Comparison of ENCODE assay signal across 1 cellular context in the genomic region with DNA sequence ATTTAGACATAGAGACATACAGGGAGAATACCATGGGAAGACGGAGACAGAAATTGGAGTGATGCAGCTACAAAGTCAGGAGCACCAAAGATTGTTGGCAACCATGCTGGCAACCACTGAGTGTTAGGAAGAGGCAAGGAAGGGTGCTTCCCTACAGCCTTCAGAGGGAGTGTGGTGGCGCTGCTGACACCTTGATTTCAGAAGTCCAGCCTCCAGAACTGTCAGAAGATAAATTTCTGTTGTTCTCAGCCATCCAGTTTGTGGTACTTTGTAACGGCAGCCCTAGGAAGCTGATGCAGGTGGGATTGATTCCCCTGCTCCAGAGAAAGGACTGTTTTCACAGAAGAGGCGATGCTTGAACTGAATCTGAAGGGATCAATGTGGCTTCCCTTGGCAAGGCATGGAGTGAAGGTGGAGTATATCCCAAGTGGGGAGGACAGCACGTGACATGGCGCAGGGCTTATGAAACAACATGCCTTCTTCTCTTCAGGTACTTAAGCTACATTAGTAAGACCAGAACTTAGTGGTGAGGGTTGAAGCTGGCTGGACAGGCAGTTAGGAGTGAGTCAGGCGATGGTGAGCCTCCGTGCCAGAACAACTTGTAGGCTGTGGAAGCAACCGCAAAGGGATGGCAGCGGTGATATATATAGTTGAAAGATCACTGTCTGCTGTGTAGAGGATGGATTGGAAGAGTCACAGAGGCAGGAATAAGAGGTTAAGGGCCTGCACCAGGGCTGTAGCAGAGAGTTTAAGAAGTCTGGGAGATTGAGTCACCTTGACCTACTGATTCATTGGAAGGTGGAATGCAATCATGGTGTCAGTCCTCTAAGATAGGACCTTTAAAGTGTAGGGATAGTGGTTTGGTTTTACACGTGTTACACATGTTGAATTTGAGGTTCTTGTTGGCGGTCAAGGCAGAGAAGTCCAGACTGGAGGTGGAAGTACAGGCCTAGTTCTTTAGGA.
A peak's percentile ranks its signal among the peaks of the same experiment; 100 is the strongest.
TF ChIP-seq lines count a peak whose summit lies in the region.

No MANE protein-coding gene starts in this region.

TF ChIP-seq in K562, 482 proteins besides CTCF, POLR2A, EP300 and RAD21 (continued from another document and continues in another):
- no peak for TF ChIP-seq ZNF518B (CRISPR knock-in tag; IDR thresholded peaks at IDR 0.05)
- peak; percentile 35 to 80; a peak in 2 of 4 replicates for TF ChIP-seq SIN3A (IDR thresholded peaks at IDR 0.05; ENCODE audit: borderline replicate concordance in 2 of 2, control insufficient read depth in 1 of 2, low read depth in 2 of 2, low read length in 2 of 2)
- TF ChIP-seq ZBTB34 (CRISPR knock-in tag; IDR thresholded peaks at IDR 0.05) = no peak
- TF ChIP-seq, protein P1, sequence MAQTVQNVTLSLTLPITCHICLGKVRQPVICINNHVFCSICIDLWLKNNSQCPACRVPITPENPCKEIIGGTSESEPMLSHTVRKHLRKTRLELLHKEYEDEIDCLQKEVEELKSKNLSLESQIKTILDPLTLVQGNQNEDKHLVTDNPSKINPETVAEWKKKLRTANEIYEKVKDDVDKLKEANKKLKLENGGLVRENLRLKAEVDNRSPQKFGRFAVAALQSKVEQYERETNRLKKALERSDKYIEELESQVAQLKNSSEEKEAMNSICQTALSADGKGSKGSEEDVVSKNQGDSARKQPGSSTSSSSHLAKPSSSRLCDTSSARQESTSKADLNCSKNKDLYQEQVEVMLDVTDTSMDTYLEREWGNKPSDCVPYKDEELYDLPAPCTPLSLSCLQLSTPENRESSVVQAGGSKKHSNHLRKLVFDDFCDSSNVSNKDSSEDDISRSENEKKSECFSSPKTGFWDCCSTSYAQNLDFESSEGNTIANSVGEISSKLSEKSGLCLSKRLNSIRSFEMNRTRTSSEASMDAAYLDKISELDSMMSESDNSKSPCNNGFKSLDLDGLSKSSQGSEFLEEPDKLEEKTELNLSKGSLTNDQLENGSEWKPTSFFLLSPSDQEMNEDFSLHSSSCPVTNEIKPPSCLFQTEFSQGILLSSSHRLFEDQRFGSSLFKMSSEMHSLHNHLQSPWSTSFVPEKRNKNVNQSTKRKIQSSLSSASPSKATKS (CRISPR knock-in tag; IDR thresholded peaks at IDR 0.05) = no peak
- peak; percentile 40; the same call in 1 of the 2 replicates for TF ChIP-seq JUN (IDR thresholded peaks at IDR 0.05; ENCODE audit: borderline replicate concordance, low read depth, low read length)
- no peak for TF ChIP-seq JUN (CRISPR knock-in tag; IDR thresholded peaks at IDR 0.05; ENCODE audit: borderline replicate concordance)
- peak; percentile 30; the same call in 1 of the 2 replicates for TF ChIP-seq GATA2 (CRISPR knock-in tag; IDR thresholded peaks at IDR 0.05)
- TF ChIP-seq, protein P2, sequence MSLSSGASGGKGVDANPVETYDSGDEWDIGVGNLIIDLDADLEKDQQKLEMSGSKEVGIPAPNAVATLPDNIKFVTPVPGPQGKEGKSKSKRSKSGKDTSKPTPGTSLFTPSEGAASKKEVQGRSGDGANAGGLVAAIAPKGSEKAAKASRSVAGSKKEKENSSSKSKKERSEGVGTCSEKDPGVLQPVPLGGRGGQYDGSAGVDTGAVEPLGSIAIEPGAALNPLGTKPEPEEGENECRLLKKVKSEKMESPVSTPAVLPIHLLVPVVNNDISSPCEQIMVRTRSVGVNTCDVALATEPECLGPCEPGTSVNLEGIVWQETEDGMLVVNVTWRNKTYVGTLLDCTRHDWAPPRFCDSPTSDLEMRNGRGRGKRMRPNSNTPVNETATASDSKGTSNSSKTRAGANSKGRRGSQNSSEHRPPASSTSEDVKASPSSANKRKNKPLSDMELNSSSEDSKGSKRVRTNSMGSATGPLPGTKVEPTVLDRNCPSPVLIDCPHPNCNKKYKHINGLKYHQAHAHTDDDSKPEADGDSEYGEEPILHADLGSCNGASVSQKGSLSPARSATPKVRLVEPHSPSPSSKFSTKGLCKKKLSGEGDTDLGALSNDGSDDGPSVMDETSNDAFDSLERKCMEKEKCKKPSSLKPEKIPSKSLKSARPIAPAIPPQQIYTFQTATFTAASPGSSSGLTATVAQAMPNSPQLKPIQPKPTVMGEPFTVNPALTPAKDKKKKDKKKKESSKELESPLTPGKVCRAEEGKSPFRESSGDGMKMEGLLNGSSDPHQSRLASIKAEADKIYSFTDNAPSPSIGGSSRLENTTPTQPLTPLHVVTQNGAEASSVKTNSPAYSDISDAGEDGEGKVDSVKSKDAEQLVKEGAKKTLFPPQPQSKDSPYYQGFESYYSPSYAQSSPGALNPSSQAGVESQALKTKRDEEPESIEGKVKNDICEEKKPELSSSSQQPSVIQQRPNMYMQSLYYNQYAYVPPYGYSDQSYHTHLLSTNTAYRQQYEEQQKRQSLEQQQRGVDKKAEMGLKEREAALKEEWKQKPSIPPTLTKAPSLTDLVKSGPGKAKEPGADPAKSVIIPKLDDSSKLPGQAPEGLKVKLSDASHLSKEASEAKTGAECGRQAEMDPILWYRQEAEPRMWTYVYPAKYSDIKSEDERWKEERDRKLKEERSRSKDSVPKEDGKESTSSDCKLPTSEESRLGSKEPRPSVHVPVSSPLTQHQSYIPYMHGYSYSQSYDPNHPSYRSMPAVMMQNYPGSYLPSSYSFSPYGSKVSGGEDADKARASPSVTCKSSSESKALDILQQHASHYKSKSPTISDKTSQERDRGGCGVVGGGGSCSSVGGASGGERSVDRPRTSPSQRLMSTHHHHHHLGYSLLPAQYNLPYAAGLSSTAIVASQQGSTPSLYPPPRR (CRISPR knock-in tag; IDR thresholded peaks at IDR 0.05; ENCODE audit: borderline replicate concordance) = no peak
- no peak for TF ChIP-seq SRSF1 (IDR thresholded peaks at IDR 0.05; ENCODE audit: low read depth, low read length)
- TF ChIP-seq ARID2 (IDR thresholded peaks at IDR 0.05) = no peak
- no peak for TF ChIP-seq ZNF212 (CRISPR knock-in tag; IDR thresholded peaks at IDR 0.05)
- no peak for TF ChIP-seq ZNF347 (CRISPR knock-in tag; IDR thresholded peaks at IDR 0.05; ENCODE audit: low read depth)
- TF ChIP-seq POLR2AphosphoS2 (IDR thresholded peaks at IDR 0.05; ENCODE audit: low read length) = no peak
- TF ChIP-seq KDM1A (IDR thresholded peaks at IDR 0.05) = peak in 1 of 2 experiments; percentile 6; a peak in 2 of 4 replicates
- TF ChIP-seq FOSL1 (tag; conservative IDR thresholded peaks at IDR 0.05) = no peak; the same call in 1 of the 2 replicates
- no peak for TF ChIP-seq PHF21A (IDR thresholded peaks at IDR 0.05; ENCODE audit: borderline replicate concordance, low read depth)
- no peak for TF ChIP-seq ZKSCAN8 (CRISPR knock-in tag; IDR thresholded peaks at IDR 0.05)
- TF ChIP-seq SIN3B (IDR thresholded peaks at IDR 0.05; ENCODE audit: low read depth) = no peak
- 0 out of 2 replicates have a peak, but pooled peaks have one; percentile 59 for TF ChIP-seq ERF (CRISPR knock-in tag; IDR thresholded peaks at IDR 0.05)
- no peak for TF ChIP-seq XRCC5 (IDR thresholded peaks at IDR 0.05; ENCODE audit: low read depth, low read length)
- TF ChIP-seq GATAD2B (IDR thresholded peaks at IDR 0.05; ENCODE audit: borderline replicate concordance) = no peak
- no peak for TF ChIP-seq ELF1 (tag; IDR thresholded peaks at IDR 0.05)
- TF ChIP-seq CEBPG (CRISPR knock-in tag; IDR thresholded peaks at IDR 0.05) = no peak
- no peak; a peak in 1 of 4 replicates for TF ChIP-seq CEBPG (tag; conservative IDR thresholded peaks at IDR 0.05 in 1 of 2, IDR thresholded peaks at IDR 0.05 in 1 of 2)
- no peak for TF ChIP-seq CSDE1 (IDR thresholded peaks at IDR 0.05)
- TF ChIP-seq KAT7 (CRISPR knock-in tag; IDR thresholded peaks at IDR 0.05; ENCODE audit: borderline replicate concordance) = no peak
- no peak for TF ChIP-seq ZNF445 (CRISPR knock-in tag; IDR thresholded peaks at IDR 0.05; ENCODE audit: low read depth)
- no peak for TF ChIP-seq TAF15 (IDR thresholded peaks at IDR 0.05; ENCODE audit: low read depth, low read length)
- TF ChIP-seq CHD2 (IDR thresholded peaks at IDR 0.05; ENCODE audit: low read depth, low read length) = no peak
- TF ChIP-seq, protein P3, sequence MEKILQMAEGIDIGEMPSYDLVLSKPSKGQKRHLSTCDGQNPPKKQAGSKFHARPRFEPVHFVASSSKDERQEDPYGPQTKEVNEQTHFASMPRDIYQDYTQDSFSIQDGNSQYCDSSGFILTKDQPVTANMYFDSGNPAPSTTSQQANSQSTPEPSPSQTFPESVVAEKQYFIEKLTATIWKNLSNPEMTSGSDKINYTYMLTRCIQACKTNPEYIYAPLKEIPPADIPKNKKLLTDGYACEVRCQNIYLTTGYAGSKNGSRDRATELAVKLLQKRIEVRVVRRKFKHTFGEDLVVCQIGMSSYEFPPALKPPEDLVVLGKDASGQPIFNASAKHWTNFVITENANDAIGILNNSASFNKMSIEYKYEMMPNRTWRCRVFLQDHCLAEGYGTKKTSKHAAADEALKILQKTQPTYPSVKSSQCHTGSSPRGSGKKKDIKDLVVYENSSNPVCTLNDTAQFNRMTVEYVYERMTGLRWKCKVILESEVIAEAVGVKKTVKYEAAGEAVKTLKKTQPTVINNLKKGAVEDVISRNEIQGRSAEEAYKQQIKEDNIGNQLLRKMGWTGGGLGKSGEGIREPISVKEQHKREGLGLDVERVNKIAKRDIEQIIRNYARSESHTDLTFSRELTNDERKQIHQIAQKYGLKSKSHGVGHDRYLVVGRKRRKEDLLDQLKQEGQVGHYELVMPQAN (IDR thresholded peaks at IDR 0.05; ENCODE audit: borderline replicate concordance) = peak; percentile 76
- peak in 1 of 3 experiments; percentile 15 for TF ChIP-seq YY1 (IDR thresholded peaks at IDR 0.05; ENCODE audit: borderline replicate concordance in 1 of 3, control insufficient read depth in 1 of 3, extremely low read depth in 1 of 3, insufficient read depth in 3 of 3, insufficient read length in 1 of 3, insufficient replicate concordance in 2 of 3, low read depth in 1 of 3, low read length in 2 of 3)
- no peak for TF ChIP-seq ZBTB1 (CRISPR knock-in tag; IDR thresholded peaks at IDR 0.05; ENCODE audit: borderline replicate concordance, low read depth)
- no peak for TF ChIP-seq ZNF551 (CRISPR knock-in tag; IDR thresholded peaks at IDR 0.05)
- TF ChIP-seq PHB2 (IDR thresholded peaks at IDR 0.05; ENCODE audit: low read depth) = no peak
- TF ChIP-seq JUND (IDR thresholded peaks at IDR 0.05; ENCODE audit: borderline replicate concordance, low read depth, low read length) = peak; percentile 29; the same call in 1 of the 2 replicates
- TF ChIP-seq JUND (tag; IDR thresholded peaks at IDR 0.05; ENCODE audit: borderline replicate concordance, low read depth, low read length) = peak; percentile 31; the same call in 1 of the 3 replicates
- peak; percentile 68; the same call in 1 of the 2 replicates for TF ChIP-seq TOE1 (IDR thresholded peaks at IDR 0.05; ENCODE audit: borderline replicate concordance)
- TF ChIP-seq TOE1 (CRISPR knock-in tag; IDR thresholded peaks at IDR 0.05; ENCODE audit: borderline replicate concordance, low read depth) = no peak
- TF ChIP-seq TAF1 (IDR thresholded peaks at IDR 0.05; ENCODE audit: control insufficient read depth, extremely low read depth, insufficient read depth, low read length, severe bottlenecking) = peak; percentile 29
- no peak for TF ChIP-seq SREBF1 (IDR thresholded peaks at IDR 0.05; ENCODE audit: borderline replicate concordance, low read depth, low read length)
- TF ChIP-seq RCOR1 (IDR thresholded peaks at IDR 0.05; ENCODE audit: borderline replicate concordance in 1 of 2, low read depth in 2 of 2, low read length in 2 of 2) = peak in 1 of 2 experiments; percentile 38; a peak in 1 of 4 replicates
- no peak for TF ChIP-seq MTA2 (IDR thresholded peaks at IDR 0.05; ENCODE audit: low read depth)
- TF ChIP-seq, protein P4, sequence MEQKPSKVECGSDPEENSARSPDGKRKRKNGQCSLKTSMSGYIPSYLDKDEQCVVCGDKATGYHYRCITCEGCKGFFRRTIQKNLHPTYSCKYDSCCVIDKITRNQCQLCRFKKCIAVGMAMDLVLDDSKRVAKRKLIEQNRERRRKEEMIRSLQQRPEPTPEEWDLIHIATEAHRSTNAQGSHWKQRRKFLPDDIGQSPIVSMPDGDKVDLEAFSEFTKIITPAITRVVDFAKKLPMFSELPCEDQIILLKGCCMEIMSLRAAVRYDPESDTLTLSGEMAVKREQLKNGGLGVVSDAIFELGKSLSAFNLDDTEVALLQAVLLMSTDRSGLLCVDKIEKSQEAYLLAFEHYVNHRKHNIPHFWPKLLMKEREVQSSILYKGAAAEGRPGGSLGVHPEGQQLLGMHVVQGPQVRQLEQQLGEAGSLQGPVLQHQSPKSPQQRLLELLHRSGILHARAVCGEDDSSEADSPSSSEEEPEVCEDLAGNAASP (IDR thresholded peaks at IDR 0.05) = no peak
- TF ChIP-seq TAF7 (tag; IDR thresholded peaks at IDR 0.05) = no peak
- TF ChIP-seq ARNT (IDR thresholded peaks at IDR 0.05) = no peak
- TF ChIP-seq ZFPM2 (CRISPR knock-in tag; IDR thresholded peaks at IDR 0.05) = no peak
